Comparison of ENCODE assay signal across 24 cellular contexts in genomic region chr7:18208921-18209320, GRCh38.
"Had no signal": no experiment of that assay in that cellular context is flagged by ENCODE, and none has a peak within 500 bp of the region (broad histone marks: within the 10 kb centered on the region; RNA-seq: fewer than 3 reads in every experiment).

No MANE protein-coding gene starts in this region.

- H3K36me3 ChIP-seq: esophagus squamous epithelium, heart right ventricle, lower lobe of right lung, ovary, spleen, thoracic aorta, tibial nerve, upper lobe of left lung had no signal

- ATAC-seq: effector memory CD8-positive, alpha-beta T cell; heart right ventricle; left ventricle myocardium superior; lower lobe of right lung; natural killer cell; psoas muscle; right cardiac atrium; stimulated activated naive B cell treated with anti-CD40 and anti-IgM and Interleukin-4, amounts not matched to agents 10 μg/mL and 1 μg/mL and 100 μg/mL, for 72 hours had no signal

- H3K27me3 ChIP-seq: esophagus squamous epithelium, heart right ventricle, ovary, spleen, tibial nerve, upper lobe of left lung had no signal

- H3K9me3 ChIP-seq: esophagus squamous epithelium, heart right ventricle, lower lobe of right lung, ovary, psoas muscle, spleen, thoracic aorta, tibial nerve, upper lobe of left lung had no signal

- FAIRE-seq: endometrium, islet of Langerhans, urothelium cell line had no signal

- DNase-seq: cortex of kidney; effector memory CD8-positive, alpha-beta T cell; erythroblast; esophagus squamous epithelium; foreskin melanocyte; glutamatergic neuron; heart right ventricle; hippocampal formation; left ventricle myocardium superior; lower lobe of right lung; natural killer cell; occipital lobe; ovary; psoas muscle; right cardiac atrium; spleen; stimulated activated naive B cell treated with anti-CD40 and anti-IgM and Interleukin-4, amounts not matched to agents 10 μg/mL and 1 μg/mL and 100 μg/mL, for 72 hours had no signal

- H3K4me1 ChIP-seq: psoas muscle, upper lobe of left lung had no signal

- H3K27ac ChIP-seq: esophagus squamous epithelium, heart right ventricle, lower lobe of right lung, ovary, psoas muscle, skin epidermis, spleen, thoracic aorta, tibial nerve, upper lobe of left lung had no signal

- H3K4me3 ChIP-seq: esophagus squamous epithelium, heart right ventricle, lower lobe of right lung, ovary, psoas muscle, skin epidermis, spleen, thoracic aorta, tibial nerve, upper lobe of left lung had no signal
